In the genomic region with DNA sequence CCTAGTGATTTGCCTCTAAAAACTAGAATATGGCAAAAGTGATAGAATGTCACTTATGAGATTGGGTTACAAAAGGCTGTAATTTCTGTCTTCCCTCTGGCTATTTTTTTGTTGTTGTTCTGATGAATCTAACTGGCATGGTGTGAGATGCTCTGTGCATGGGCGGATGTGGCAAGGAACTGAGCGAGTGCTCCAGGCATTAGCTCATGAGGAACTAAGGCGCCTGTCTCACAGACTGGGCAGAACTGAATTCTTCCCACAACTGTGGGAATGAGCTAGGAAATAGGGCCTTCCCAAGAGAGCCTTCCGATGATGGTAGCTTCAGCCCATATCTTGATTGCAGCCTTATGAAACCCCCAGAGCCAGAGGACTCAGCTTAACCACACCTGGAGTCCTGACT, we compare ENCODE assay signal across 16 cellular contexts.
"Had no signal": no experiment of that assay in that cellular context is flagged by ENCODE, and none has a peak within 500 bp of the region (broad histone marks: within the 10 kb centered on the region; RNA-seq: fewer than 3 reads in every experiment).

No MANE protein-coding gene starts in this region.

- H3K9me3 ChIP-seq: mucosa of descending colon, tibial artery, vagina had no signal

- H3K4me3 ChIP-seq: mucosa of descending colon, tibial artery, vagina had no signal

- H3K4me1 Mint-ChIP-seq: activated naive CD4-positive, alpha-beta T cell treated with anti-CD3 and anti-CD28 coated beads, Interleukin-2, amount 50 U/mL, for 24 hours; central memory CD8-positive, alpha-beta T cell; immature natural killer cell; stimulated activated effector memory CD8-positive, alpha-beta T cell treated with anti-CD3 and anti-CD28 coated beads, Interleukin-12 subunit alpha, Interleukin-12 subunit beta, amount 100 ng/mL, for 72 hours had no signal

- H3K36me3 Mint-ChIP-seq: activated naive CD4-positive, alpha-beta T cell treated with anti-CD3 and anti-CD28 coated beads, Interleukin-2, amount 50 U/mL, for 24 hours; immature natural killer cell; natural killer cell treated with Interleukin-12 subunit alpha and Interleukin-12 subunit beta and Interleukin-15 and Interleukin-18, amount 100 ng/mL, for 72 hours; stimulated activated effector memory CD8-positive, alpha-beta T cell treated with anti-CD3 and anti-CD28 coated beads, Interleukin-12 subunit alpha, Interleukin-12 subunit beta, amount 100 ng/mL, for 72 hours had no signal

- H3K36me3 ChIP-seq: tibial artery, vagina had no signal

- H3K27ac Mint-ChIP-seq: activated naive CD4-positive, alpha-beta T cell treated with anti-CD3 and anti-CD28 coated beads, Interleukin-2, amount 50 U/mL, for 24 hours; activated T-helper 2 cell treated with anti-CD3 and anti-CD28 coated beads, Interferon-gamma antibody, Interleukin-2, Interleukin-4, amounts not matched to agents 10 μg/mL and 5 μg/mL and 100 μg/mL, durations not matched to agents 14 hours and 24 hours and 36 hours; immature natural killer cell; natural killer cell treated with Interleukin-12 subunit alpha and Interleukin-12 subunit beta and Interleukin-15 and Interleukin-18, amount 100 ng/mL, for 72 hours; stimulated activated effector memory CD8-positive, alpha-beta T cell treated with anti-CD3 and anti-CD28 coated beads, Interleukin-12 subunit alpha, Interleukin-12 subunit beta, amount 100 ng/mL, for 72 hours had no signal

- H3K27ac ChIP-seq: tibial artery, vagina had no signal

- H3K9me3 Mint-ChIP-seq: activated T-helper 2 cell treated with anti-CD3 and anti-CD28 coated beads, Interferon-gamma antibody, Interleukin-2, Interleukin-4, amounts not matched to agents 10 μg/mL and 5 μg/mL and 100 μg/mL, durations not matched to agents 14 hours and 24 hours and 36 hours; central memory CD8-positive, alpha-beta T cell; natural killer cell treated with Interleukin-12 subunit alpha and Interleukin-12 subunit beta and Interleukin-15 and Interleukin-18, amount 100 ng/mL, for 72 hours had no signal

- H3K27me3 Mint-ChIP-seq: central memory CD8-positive, alpha-beta T cell had no signal

- H3K4me3 Mint-ChIP-seq: activated naive CD4-positive, alpha-beta T cell treated with anti-CD3 and anti-CD28 coated beads, Interleukin-2, amount 50 U/mL, for 24 hours; central memory CD8-positive, alpha-beta T cell; immature natural killer cell; natural killer cell treated with Interleukin-12 subunit alpha and Interleukin-12 subunit beta and Interleukin-15 and Interleukin-18, amount 100 ng/mL, for 72 hours; stimulated activated effector memory CD8-positive, alpha-beta T cell treated with anti-CD3 and anti-CD28 coated beads, Interleukin-12 subunit alpha, Interleukin-12 subunit beta, amount 100 ng/mL, for 72 hours had no signal

- H3K4me1 ChIP-seq: tibial artery, vagina had no signal

- DNase-seq: activated CD4-positive, alpha-beta T cell treated with anti-CD3 and anti-CD28 coated beads, Interleukin-2, amount 50 U/mL, for 1 hour; activated T-cell treated with anti-CD3 and anti-CD28 coated beads for 4 hours; cortex of kidney; effector memory CD4-positive, alpha-beta T cell; immature natural killer cell; left cardiac atrium; mucosa of descending colon; nucleus accumbens; right cardiac atrium; tibial artery had no signal
